In the genomic region with DNA sequence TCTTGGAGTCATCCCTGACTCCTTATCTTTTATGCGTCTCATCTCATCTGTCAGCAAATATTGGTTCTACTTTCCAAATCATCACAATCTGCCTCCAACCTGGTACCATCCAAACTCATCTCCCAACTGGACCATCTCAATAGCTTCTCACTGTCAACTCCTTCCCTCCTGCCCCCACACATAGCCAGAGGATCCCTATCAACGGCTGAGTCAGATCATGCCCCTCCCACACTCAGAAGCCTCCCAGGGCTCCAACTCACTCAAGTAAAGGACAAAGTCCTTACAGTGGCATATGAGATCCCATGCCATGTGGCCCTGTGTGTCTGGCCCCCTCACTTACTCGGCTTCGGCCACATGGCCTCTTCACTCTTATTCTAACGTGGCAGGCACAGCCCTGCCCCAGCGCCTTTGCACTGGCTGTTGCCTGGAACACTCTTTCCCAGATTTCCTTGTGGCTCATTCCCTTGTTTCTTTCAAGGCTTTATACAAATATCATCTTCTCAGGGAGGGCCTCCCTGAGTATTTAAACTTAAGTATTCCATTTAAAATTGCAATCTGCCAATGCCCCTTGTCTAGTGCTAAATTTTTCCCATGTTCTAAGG, we compare ENCODE assay signal across 14 cellular contexts. TPM values are rescaled to one million over a fixed set of nuclear protein-coding genes. Genes with fewer than 3 reads are reported as not detected.
DNase-seq lines count a peak whose midpoint lies in the region; ATAC-seq, FAIRE-seq and TF ChIP-seq lines count a peak whose summit lies in the region.
"Had no signal": no experiment of that assay in that cellular context is flagged by ENCODE, and none has a peak within 500 bp of the region (broad histone marks: within the 10 kb centered on the region; RNA-seq: fewer than 3 reads in every experiment).

No MANE protein-coding gene starts in this region.

- H3K9me3 ChIP-seq in right cardiac atrium (ENCODE audit: control insufficient read depth, low read length), result no peaks in the 10 kb centered on the region
- H3K9me3 ChIP-seq: gastrocnemius medialis, left lung, neutrophil had no signal

- ATAC-seq in right cardiac atrium (no peak), GM18907 (IDR thresholded peaks at IDR 0.05; ENCODE audit: unreplicated experiment) (no peak), GM18502 (IDR thresholded peaks at IDR 0.05; ENCODE audit: poor library complexity, unreplicated experiment) (no peak)
- ATAC-seq: gastrocnemius medialis, left lung had no signal

- H3K4me3 ChIP-seq in right cardiac atrium (ENCODE audit: low read length) (no peak overlapping the region), fibroblast of pulmonary artery (replicated peaks; ENCODE audit: low read depth, low read length) (no peak overlapping the region)
- H3K4me3 ChIP-seq: gastrocnemius medialis, left lung had no signal

- H3K27me3 ChIP-seq in right cardiac atrium (ENCODE audit: control insufficient read depth, insufficient read depth), result no peaks in the 10 kb centered on the region

- no peak for FAIRE-seq in RCC 7860 (lab: Jason Lieb, UNC)

- peak in 2 of 3 donors; percentile 5 to 18 for DNase-seq in right cardiac atrium
- DNase-seq in cardiac septum (ENCODE audit: low spot score), result no peak
- DNase-seq in RCC 7860 (ENCODE audit: low spot score), result peak; percentile 30
- DNase-seq in fibroblast of pulmonary artery (ENCODE audit: low read depth), result peak; percentile 51
- no peak for DNase-seq in SHP77 treated with DMSO at 0.1 percent for 48 hours (lab: John Stamatoyannopoulos, UW)
- DNase-seq in mucosa of gallbladder (ENCODE audit: low spot score), result no peak
- DNase-seq: activated naive CD8-positive, alpha-beta T cell treated with anti-CD3 and anti-CD28 coated beads for 36 hours; gastrocnemius medialis; left lung; NCI-H2227 treated with DMSO at 0.1 percent for 48 hours had no signal

- 64% methylated on average over 6 of the region's 6 CpGs for WGBS in right cardiac atrium

- H3K4me1 ChIP-seq in right cardiac atrium (ENCODE audit: control insufficient read depth, insufficient read depth, low read length), result peaks cover 3% of the 10 kb centered on the region

- no peak for TF ChIP-seq CTCF in fibroblast of pulmonary artery (IDR thresholded peaks at IDR 0.05; ENCODE audit: low read length, missing control alignments)

- intact Hi-C loops in right cardiac atrium (cut with DNase I) (no loop called here), cardiac septum (cut with DNase I) (no loop called here)

- H3K27ac ChIP-seq in right cardiac atrium (ENCODE audit: low read length), result no peak overlapping the region
- H3K27ac ChIP-seq: gastrocnemius medialis, left lung, neutrophil had no signal

RNA-seq across cellular contexts. Expression of a gene that starts 4.3 kb away (rescaled TPM):
- total RNA-seq in right cardiac atrium (1 to 10 TPM in 1 of 4 donors, under 1 TPM in 3; 0.26 to 2.3 (median 0.63) TPM), cardiac septum (2.2 TPM), mucosa of gallbladder (3.4 TPM)
- polyA plus RNA-seq in right cardiac atrium, result 0.27 TPM

RNA-seq across cellular contexts. Expression of a gene that starts 5.0 kb away (rescaled TPM):
- total RNA-seq in right cardiac atrium, result 1 to 10 TPM in 1 of 4 donors, under 1 TPM in 3; 0.09 to 1.3 (median 0.63) TPM
- 0.11 TPM for polyA plus RNA-seq in right cardiac atrium
- total RNA-seq in cardiac septum, result 0.40 TPM
- total RNA-seq in mucosa of gallbladder, result 1.8 TPM

RNA-seq across cellular contexts. Expression of a gene that starts 10.1 kb away (rescaled TPM):
- 10 to 100 TPM; 10.4 to 16.7 (median 13.6) TPM for total RNA-seq in right cardiac atrium
- polyA plus RNA-seq in right cardiac atrium, result 10.3 TPM
- 14.2 TPM for total RNA-seq in cardiac septum
- 35.2 TPM for total RNA-seq in mucosa of gallbladder

RNA-seq across cellular contexts. Expression of a gene that starts 18.4 kb away (rescaled TPM):
- total RNA-seq in right cardiac atrium (100 to 1,000 TPM; 223 to 311 (median 259) TPM), cardiac septum (283 TPM), mucosa of gallbladder (112 TPM)
- polyA plus RNA-seq in right cardiac atrium, result 255 TPM

RNA-seq across cellular contexts. Expression of a gene that starts 33.2 kb away (rescaled TPM):
- total RNA-seq in right cardiac atrium (1 to 10 TPM; 1.3 to 3.2 (median 1.8) TPM), cardiac septum (1.5 TPM), mucosa of gallbladder (3.5 TPM)
- 0.81 TPM for polyA plus RNA-seq in right cardiac atrium
- total RNA-seq: MCF 10A had no signal

Comparison
In these comparisons a context has a peak if more than half of its experiments do, and no peak if none do; other contexts are left out.
1. DNase-seq: peak in right cardiac atrium (2 of 3), RCC 7860 (single experiment) and fibroblast of pulmonary artery (single experiment); none in cardiac septum (single experiment), SHP77 treated with DMSO at 0.1 percent for 48 hours (single experiment) and mucosa of gallbladder (single experiment).